Comparison of ENCODE assay signal across 1 cellular context in the genomic region with DNA sequence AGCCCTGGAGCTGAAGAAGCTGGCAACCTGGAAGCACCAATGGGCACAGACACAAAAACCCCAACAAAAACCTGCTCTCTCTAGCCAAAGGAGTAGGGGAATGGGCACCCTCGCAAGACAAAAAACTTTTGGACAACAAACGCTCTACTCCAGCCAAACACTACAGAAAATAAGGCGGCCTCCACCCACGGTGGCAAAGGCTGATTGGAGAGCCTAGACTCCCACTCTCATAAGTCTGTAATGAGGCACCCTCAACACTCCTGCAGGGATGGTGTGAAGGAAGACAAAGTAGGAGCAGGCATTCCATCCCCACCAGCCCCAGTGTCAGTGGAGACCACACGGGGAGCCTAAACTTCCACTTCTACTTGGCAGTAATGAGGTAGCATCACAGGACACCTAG.
A peak's percentile ranks its signal among the peaks of the same experiment; 100 is the strongest.
TF ChIP-seq lines count a peak whose summit lies in the region.

No MANE protein-coding gene starts in this region.

TF ChIP-seq in HepG2, 621 proteins besides CTCF, POLR2A, EP300 and RAD21:
- peak; percentile 20; the same call in 1 of the 2 replicates for TF ChIP-seq HIVEP1 (CRISPR knock-in tag; IDR thresholded peaks at IDR 0.05)
- TF ChIP-seq, protein P1, sequence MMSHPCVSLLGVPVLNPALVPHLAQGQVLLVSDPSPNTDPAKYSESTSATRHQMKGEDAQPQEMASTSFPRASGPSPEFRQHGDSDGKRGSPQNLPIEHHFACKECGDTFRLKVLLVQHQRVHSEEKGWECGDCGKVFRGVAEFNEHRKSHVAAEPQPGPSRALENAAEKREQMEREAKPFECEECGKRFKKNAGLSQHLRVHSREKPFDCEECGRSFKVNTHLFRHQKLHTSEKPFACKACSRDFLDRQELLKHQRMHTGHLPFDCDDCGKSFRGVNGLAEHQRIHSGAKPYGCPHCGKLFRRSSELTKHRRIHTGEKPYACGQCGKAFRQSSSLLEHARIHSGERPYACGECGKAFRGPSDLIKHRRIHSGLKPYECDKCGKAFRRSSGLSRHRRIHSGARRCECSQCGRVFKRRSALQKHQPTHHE (CRISPR knock-in tag; IDR thresholded peaks at IDR 0.05; ENCODE audit: borderline replicate concordance), result no peak
